ENCODE assay signal across 21 cellular contexts in genomic region chr18:77597726-77598125, GRCh38.
DNase-seq lines count a peak whose midpoint lies in the region; ATAC-seq and TF ChIP-seq lines count a peak whose summit lies in the region.
"Had no signal": no experiment of that assay in that cellular context is flagged by ENCODE, and none has a peak within 500 bp of the region (broad histone marks: within the 10 kb centered on the region; RNA-seq: fewer than 3 reads in every experiment).

No MANE protein-coding gene starts in this region.

- POLR2A ChIA-PET in CD8-positive, alpha-beta memory T cell (lab: Charles Lee), result no interaction called here

- H3K36me3 Mint-ChIP-seq in CD8-positive, alpha-beta memory T cell, result no peaks in the 10 kb centered on the region
- H3K36me3 Mint-ChIP-seq: CD8-positive, alpha-beta T cell had no signal

- TF ChIP-seq POLR2A in GM18505 (IDR thresholded peaks at IDR 0.05; ENCODE audit: borderline replicate concordance, extremely low read depth, insufficient read depth, insufficient read length), result no peak

- no peaks in the 10 kb centered on the region for H3K9me3 ChIP-seq in CD8-positive, alpha-beta memory T cell (ENCODE audit: low read length)
- H3K9me3 ChIP-seq: BLaER1 treated with 17β-estradiol and CSF1 and Interleukin-3, amounts not matched to agents 10 nM and 100 nM had no signal

- H3K27ac Mint-ChIP-seq in CD8-positive, alpha-beta memory T cell, result no peak overlapping the region
- H3K27ac Mint-ChIP-seq: B cell; CD8-positive, alpha-beta T cell; HFFc6 had no signal

- no peak overlapping the region for H3K4me3 ChIP-seq in choroid plexus epithelial cell (ENCODE audit: low read depth, low read length)
- no peak overlapping the region for H3K4me3 ChIP-seq in CD8-positive, alpha-beta memory T cell (ENCODE audit: low read length)
- H3K4me3 ChIP-seq: BLaER1 treated with 17β-estradiol and CSF1 and Interleukin-3, amounts not matched to agents 10 nM and 100 nM had no signal

- H3K27me3 ChIP-seq in CD8-positive, alpha-beta memory T cell (ENCODE audit: insufficient read depth, low read length, poor library complexity, severe bottlenecking), result no peaks in the 10 kb centered on the region
- H3K27me3 ChIP-seq: BLaER1 treated with 17β-estradiol and CSF1 and Interleukin-3, amounts not matched to agents 10 nM and 100 nM had no signal

- H3K4me3 Mint-ChIP-seq in CD8-positive, alpha-beta memory T cell, result no peak overlapping the region
- H3K4me3 Mint-ChIP-seq: B cell; CD8-positive, alpha-beta T cell; HFFc6 had no signal

- no peaks in the 10 kb centered on the region for H3K36me3 ChIP-seq in CD8-positive, alpha-beta memory T cell (ENCODE audit: insufficient read depth, low read length)
- H3K36me3 ChIP-seq: BLaER1 treated with 17β-estradiol and CSF1 and Interleukin-3, amounts not matched to agents 10 nM and 100 nM had no signal

- ATAC-seq in omental fat pad (ENCODE audit: low FRiP score) (peak; percentile 52), GM18505 (IDR thresholded peaks at IDR 0.05; ENCODE audit: unreplicated experiment) (no peak)
- ATAC-seq: CD8-positive, alpha-beta T cell; HCT116 had no signal

- TF ChIP-seq CTCF in choroid plexus epithelial cell (conservative IDR thresholded peaks at IDR 0.05; ENCODE audit: low read depth, low read length), result no peak
- TF ChIP-seq CTCF in omental fat pad (IDR thresholded peaks at IDR 0.05), result no peak

- DNase-seq in NOMO-1 treated with DMSO at 0.1 percent for 48 hours (lab: John Stamatoyannopoulos, UW; ENCODE audit: unreplicated experiment), result peak; percentile 5
- DNase-seq in NOMO-1 (lab: John Stamatoyannopoulos, UW; ENCODE audit: unreplicated experiment in 2 of 2), result no peak
- peak; percentile 33 for DNase-seq in MV-4-11 (lab: John Stamatoyannopoulos, UW)
- DNase-seq in choroid plexus epithelial cell (ENCODE audit: low read depth), result peak; percentile 15
- no peak for DNase-seq in omental fat pad (ENCODE audit: low spot score)
- no peak for DNase-seq in activated CD8-positive, alpha-beta memory T cell treated with anti-CD3 and anti-CD28 coated beads, Interleukin-2, amount 50 U/mL, for 4 hours
- no peak for DNase-seq in CD8-positive, alpha-beta memory T cell
- DNase-seq: 8988T; CD8-positive, alpha-beta T cell; COR-L47; DMS 273 treated with DMSO at 0.1 percent for 48 hours; DMS53; DND-41; GOT3; H7; HFFc6 had no signal

- H3K4me1 ChIP-seq in CD8-positive, alpha-beta memory T cell (ENCODE audit: insufficient read depth, low read length), result no peaks in the 10 kb centered on the region

- CTCF ChIA-PET in CD8-positive, alpha-beta memory T cell (lab: Charles Lee), result no interaction called here

- no peaks in the 10 kb centered on the region for H3K4me1 Mint-ChIP-seq in CD8-positive, alpha-beta memory T cell
- H3K4me1 Mint-ChIP-seq: B cell had no signal

- H3K27me3 Mint-ChIP-seq in CD8-positive, alpha-beta memory T cell, result peaks cover 0 to 5% of the 10 kb centered on the region in 2 donors

- no peak overlapping the region for H3K27ac ChIP-seq in CD8-positive, alpha-beta memory T cell (ENCODE audit: low read depth, low read length)
- H3K27ac ChIP-seq: BLaER1 treated with 17β-estradiol and CSF1 and Interleukin-3, amounts not matched to agents 10 nM and 100 nM; HL-60 had no signal

- no peaks in the 10 kb centered on the region for H3K9me3 Mint-ChIP-seq in CD8-positive, alpha-beta memory T cell
- H3K9me3 Mint-ChIP-seq: CD8-positive, alpha-beta T cell had no signal

Comparison
In these comparisons a context has a peak if more than half of its experiments do, and no peak if none do; other contexts are left out.
1. DNase-seq: peak in NOMO-1 treated with DMSO at 0.1 percent for 48 hours (single experiment), MV-4-11 (single experiment) and choroid plexus epithelial cell (single experiment); none in NOMO-1 (0 of 2), omental fat pad (single experiment), activated CD8-positive, alpha-beta memory T cell treated with anti-CD3 and anti-CD28 coated beads, Interleukin-2, amount 50 U/mL, for 4 hours (single experiment) and CD8-positive, alpha-beta memory T cell (0 of 5).